24 cellular contexts compared by ENCODE assay signal in genomic region chr12:128286970-128287369, GRCh38. TPM values are rescaled to one million over a fixed set of nuclear protein-coding genes. Genes with fewer than 3 reads are reported as not detected.
"Had no signal": no experiment of that assay in that cellular context is flagged by ENCODE, and none has a peak within 500 bp of the region (broad histone marks: within the 10 kb centered on the region; RNA-seq: fewer than 3 reads in every experiment).

No MANE protein-coding gene starts in this region.

- H3K27ac Mint-ChIP-seq: activated naive CD4-positive, alpha-beta T cell treated with anti-CD3 and anti-CD28 coated beads for 36 hours; memory B cell; stimulated activated memory B cell treated with anti-CD40 and anti-IgM and Interleukin-4, amounts not matched to agents 10 μg/mL and 1 μg/mL and 100 μg/mL, for 72 hours; T-cell had no signal

- H3K36me3 ChIP-seq: esophagus muscularis mucosa, ovary, sigmoid colon, spleen, thyroid gland had no signal

- H3K36me3 Mint-ChIP-seq: memory B cell; naive B cell; stimulated activated memory B cell treated with anti-CD40 and anti-IgM and Interleukin-4, amounts not matched to agents 10 μg/mL and 1 μg/mL and 100 μg/mL, for 72 hours; T-cell had no signal

- H3K9ac ChIP-seq: SK-N-SH had no signal

- H3K4me2 ChIP-seq: SK-N-SH had no signal

- H3K4me3 ChIP-seq: esophagus muscularis mucosa, ovary, sigmoid colon, spleen, thyroid gland had no signal

- H3K4me3 Mint-ChIP-seq: activated naive CD4-positive, alpha-beta T cell treated with anti-CD3 and anti-CD28 coated beads for 36 hours; activated T-cell treated with anti-CD3 and anti-CD28 coated beads, Interleukin-2, amount 50 U/mL, for 4 hours; memory B cell; naive B cell; stimulated activated memory B cell treated with anti-CD40 and anti-IgM and Interleukin-4, amounts not matched to agents 10 μg/mL and 1 μg/mL and 100 μg/mL, for 72 hours; T-cell had no signal

- H3K4me1 ChIP-seq: sigmoid colon, spleen, thyroid gland had no signal

- H3K27me3 ChIP-seq: ovary, sigmoid colon, thyroid gland had no signal

- H3K9me3 ChIP-seq: ovary, SK-N-SH, thyroid gland had no signal

- ATAC-seq: activated T-cell treated with anti-CD3 and anti-CD28 coated beads, Interleukin-2, amount 50 U/mL, for 4 hours; left lobe of liver; stimulated activated memory B cell treated with anti-CD40 and anti-IgM and Interleukin-4, amounts not matched to agents 10 μg/mL and 1 μg/mL and 100 μg/mL, for 72 hours; T-cell had no signal

- H3K27ac ChIP-seq: esophagus muscularis mucosa, ovary, sigmoid colon, spleen, thyroid gland had no signal

- H3K4me1 Mint-ChIP-seq: memory B cell; naive B cell; stimulated activated memory B cell treated with anti-CD40 and anti-IgM and Interleukin-4, amounts not matched to agents 10 μg/mL and 1 μg/mL and 100 μg/mL, for 72 hours; T-cell had no signal

- DNase-seq: activated CD4-positive, alpha-beta T cell treated with anti-CD3 and anti-CD28 coated beads for 48 hours; activated CD4-positive, CD25-positive, alpha-beta regulatory T cell; activated CD8-positive, alpha-beta memory T cell treated with anti-CD3 and anti-CD28 coated beads, Interleukin-2, amount 50 U/mL, for 4 hours; activated naive CD4-positive, alpha-beta T cell treated with anti-CD3 and anti-CD28 coated beads for 36 hours; activated T-cell treated with anti-CD3 and anti-CD28 coated beads, Interleukin-2, amount 50 U/mL, for 4 hours; dermis blood vessel endothelial cell; effector memory CD4-positive, alpha-beta T cell; hypothalamus; islet precursor cell; naive B cell; ovary; sigmoid colon; SK-N-SH; spleen; stimulated activated CD4-positive, alpha-beta T cell treated with anti-CD3 and anti-CD28 coated beads, Interleukin-4, amount 100 ng/mL, for 4 hours; T-cell; thyroid gland had no signal

RNA-seq across cellular contexts. Expression of gene TMEM132C, which starts 20.0 kb away (rescaled TPM):
- total RNA-seq: activated naive CD4-positive, alpha-beta T cell treated with anti-CD3 and anti-CD28 coated beads for 36 hours; activated T-cell treated with anti-CD3 and anti-CD28 coated beads, Interleukin-2, amount 50 U/mL, for 4 hours; chondrocyte; dermis blood vessel endothelial cell; endothelial cell of umbilical vein; fibroblast of villous mesenchyme had no signal
